In genomic region chr10:93703066-93703465, GRCh38 we compare ENCODE assay signal across 9 cellular contexts. TPM values are rescaled to one million over a fixed set of nuclear protein-coding genes. Genes with fewer than 3 reads are reported as not detected.
DNase-seq lines count a peak whose midpoint lies in the region; ATAC-seq, FAIRE-seq and TF ChIP-seq lines count a peak whose summit lies in the region.
"Had no signal": no experiment of that assay in that cellular context is flagged by ENCODE, and none has a peak within 500 bp of the region (broad histone marks: within the 10 kb centered on the region; RNA-seq: fewer than 3 reads in every experiment).

No MANE protein-coding gene starts in this region.

- ATAC-seq in HG03175 (IDR thresholded peaks at IDR 0.05; ENCODE audit: unreplicated experiment): peak; percentile 2
- ATAC-seq in HG03039 (IDR thresholded peaks at IDR 0.05; ENCODE audit: unreplicated experiment): no peak
- ATAC-seq in HG02870 (IDR thresholded peaks at IDR 0.05; ENCODE audit: unreplicated experiment): no peak
- no peak for ATAC-seq in GM18505 (IDR thresholded peaks at IDR 0.05; ENCODE audit: unreplicated experiment)

- WGBS in thyroid gland, 2 donors: 3 to 5% methylated on average over 12 of the region's 12 CpGs

- FAIRE-seq in GM12892 (lab: Jason Lieb, UNC): peak; percentile 68

- H3K4me3 ChIP-seq in WERI-Rb-1 (ENCODE audit: low read depth, low read length) (peak overlapping the region; percentile 83), iPS-18a (ENCODE audit: low read length) (peak overlapping the region; percentile 79), thyroid gland (replicated peaks in 1 of 3) (peak overlapping the region in 2 of 3 donors; percentile 45 to 56)

- H3K27ac ChIP-seq in WERI-Rb-1 (peak overlapping the region; percentile 78), iPS-18a (ENCODE audit: low read length) (peak overlapping the region; percentile 63), thyroid gland (peak overlapping the region in 2 of 3 donors; percentile 76 to 79)

- no peaks in the 10 kb centered on the region for H3K9me3 ChIP-seq in WERI-Rb-1 (ENCODE audit: severe bottlenecking)
- no peaks in the 10 kb centered on the region for H3K9me3 ChIP-seq in iPS-18a (ENCODE audit: control insufficient read depth, low read depth, low read length)
- H3K9me3 ChIP-seq in thyroid gland: no peaks in the 10 kb centered on the region

- peak overlapping the region; percentile 87 for H3K9ac ChIP-seq in iPS-18a (ENCODE audit: low read length)

- H3K4me1 ChIP-seq in iPS-18a (ENCODE audit: control insufficient read depth, low read depth, low read length) (peaks cover 4% of the 10 kb centered on the region), thyroid gland (peaks cover 0 to 7% of the 10 kb centered on the region in 2 donors)

- H3K27me3 ChIP-seq in WERI-Rb-1 (ENCODE audit: insufficient read depth, low read depth, severe bottlenecking): no peaks in the 10 kb centered on the region
- H3K27me3 ChIP-seq in iPS-18a (ENCODE audit: control insufficient read depth, insufficient read depth, low read length): no peaks in the 10 kb centered on the region
- no peaks in the 10 kb centered on the region for H3K27me3 ChIP-seq in thyroid gland

- H3K36me3 ChIP-seq in WERI-Rb-1: no peaks in the 10 kb centered on the region
- peaks cover 10% of the 10 kb centered on the region for H3K36me3 ChIP-seq in iPS-18a (ENCODE audit: control insufficient read depth, low read depth, low read length)
- H3K36me3 ChIP-seq in thyroid gland: peaks cover 5 to 7% of the 10 kb centered on the region in 2 donors

- intact Hi-C loops in thyroid gland (cut with DNase I): no loop called here

- no peak for DNase-seq in GM12892 (ENCODE audit: insufficient read length)
- no peak for DNase-seq in WERI-Rb-1
- no peak for DNase-seq in thyroid gland

- TF ChIP-seq CTCF in WERI-Rb-1 (IDR thresholded peaks at IDR 0.05; ENCODE audit: low read depth, low read length) (no peak), thyroid gland (IDR thresholded peaks at IDR 0.05) (no peak)

- TF ChIP-seq POLR2A in GM12892 (IDR thresholded peaks at IDR 0.05; ENCODE audit: low read depth, low read length): no peak
- TF ChIP-seq POLR2A in thyroid gland (IDR thresholded peaks at IDR 0.05): no peak
- TF ChIP-seq POLR2A in GM18505 (IDR thresholded peaks at IDR 0.05; ENCODE audit: borderline replicate concordance, extremely low read depth, insufficient read depth, insufficient read length): no peak

RNA-seq across cellular contexts. Expression of gene FRA10AC1, which starts 0.7 kb away (rescaled TPM):
- 15.6 TPM for polyA plus RNA-seq in GM12892 (2012; ENCODE audit: missing spikeins)
- total RNA-seq in thyroid gland: 100 to 1,000 TPM in 1 of 4 donors, 10 to 100 TPM in 3; 18.6 to 293 (median 27.8) TPM

RNA-seq across cellular contexts. Expression of gene LGI1, which starts 54.7 kb away (rescaled TPM):
- polyA plus RNA-seq in GM12892 (2012; ENCODE audit: missing spikeins): not detected
- not detected for total RNA-seq in thyroid gland
- total RNA-seq: activated B cell treated with CpG ODN at 0.5 μM for 24 hours had no signal
